Comparison of ENCODE assay signal across 10 cellular contexts in genomic region chr19:58325623-58326022, GRCh38. TPM values are rescaled to one million over a fixed set of nuclear protein-coding genes. Genes with fewer than 3 reads are reported as not detected.
A peak's percentile ranks its signal among the peaks of the same experiment; 100 is the strongest.
DNase-seq lines count a peak whose midpoint lies in the region; ATAC-seq, FAIRE-seq and TF ChIP-seq lines count a peak whose summit lies in the region.
"Had no signal": no experiment of that assay in that cellular context is flagged by ENCODE, and none has a peak within 500 bp of the region (broad histone marks: within the 10 kb centered on the region; RNA-seq: fewer than 3 reads in every experiment).

No MANE protein-coding gene starts in this region.

- RAD21 ChIA-PET in HCT116 (lab: Charles Lee; ENCODE audit: low non-redundant PET in 1 of 2, low total read pairs in 2 of 2, uncharacterized antibody in 2 of 2, unreplicated experiment in 2 of 2) = no interaction called here

- H3K27ac ChIP-seq in AG04450 (ENCODE audit: low read depth, low read length) = no peak overlapping the region
- H3K27ac ChIP-seq in HCT116 (ENCODE audit: low read depth, low read length) = no peak overlapping the region
- no peak overlapping the region for H3K27ac ChIP-seq in SK-N-MC
- H3K27ac ChIP-seq in iPS-20b (ENCODE audit: low read length) = no peak overlapping the region

- no peak for FAIRE-seq in urothelium cell line (lab: Jason Lieb, UNC)

- TF ChIP-seq CTCF in AG04450 (IDR thresholded peaks at IDR 0.05; ENCODE audit: low read depth, low read length) = no peak
- no peak for TF ChIP-seq CTCF in HCT116 (IDR thresholded peaks at IDR 0.05 in 2 of 3, conservative IDR thresholded peaks at IDR 0.05 in 1 of 3; ENCODE audit: borderline replicate concordance in 1 of 3, insufficient read depth in 1 of 3, low read depth in 2 of 3, low read length in 2 of 3)

- no peaks in the 10 kb centered on the region for H3K4me1 Mint-ChIP-seq in activated naive CD4-positive, alpha-beta T cell treated with anti-CD3 and anti-CD28 coated beads for 36 hours (ENCODE audit: low read depth)

- H3K27me3 ChIP-seq in AG04450 (ENCODE audit: control insufficient read depth, insufficient read depth, low read length) (no peaks in the 10 kb centered on the region), HCT116 (ENCODE audit: insufficient read depth, low read length) (no peaks in the 10 kb centered on the region), iPS-20b (ENCODE audit: insufficient read depth, low read length) (no peaks in the 10 kb centered on the region)

- BruUV-seq in HCT116 (replicated peaks; lab: Mats Ljungman, UMichigan) = no TSS peak

- TF ChIP-seq RAD21 in HCT116 (IDR thresholded peaks at IDR 0.05; ENCODE audit: low read depth) = no peak

- H3K9me3 ChIP-seq in AG04450 (ENCODE audit: control insufficient read depth, insufficient read depth, low read length) (no peaks in the 10 kb centered on the region; the same call in 1 of the 2 replicates), HCT116 (ENCODE audit: control insufficient read depth in 1 of 2, insufficient read depth in 1 of 2, low read depth in 1 of 2, low read length in 2 of 2) (no peaks in the 10 kb centered on the region), SK-N-MC (ENCODE audit: low read depth, low read length) (no peaks in the 10 kb centered on the region), iPS-20b (ENCODE audit: insufficient read depth, low read depth, low read length) (no peaks in the 10 kb centered on the region)

- no peaks in the 10 kb centered on the region for H3K9me3 Mint-ChIP-seq in activated naive CD4-positive, alpha-beta T cell treated with anti-CD3 and anti-CD28 coated beads for 36 hours

- H3K4me3 ChIP-seq in AG04450 (ENCODE audit: low read depth, low read length) = peak overlapping the region; percentile 96
- H3K4me3 ChIP-seq in HCT116 (replicated peaks in 1 of 2; ENCODE audit: low read depth in 1 of 2, low read length in 2 of 2) = peak overlapping the region; percentile 78 to 91
- H3K4me3 ChIP-seq in SK-N-MC = peak overlapping the region; percentile 99
- H3K4me3 ChIP-seq in iPS-20b (ENCODE audit: low read length) = peak overlapping the region; percentile 93

- peaks cover 33% of the 10 kb centered on the region for H3K79me2 ChIP-seq in HCT116 (ENCODE audit: insufficient read depth, low read length)

- POLR2A ChIA-PET in AG04450 (lab: Yijun Ruan, JAX) (interaction anchor here (0.8 to 1.5 kb wide), 2 partner anchors 21 to 37 kb away, joined by 3 to 7 read pairs; partner anchors contain the start of genes ERVK3-1 and ZNF497), HCT116 (lab: Charles Lee) (interaction anchor here (2.1 kb wide), 1 partner anchor 37 kb away, joined by 9 read pairs; the partner anchor contains the start of gene ZNF497)

- no peaks in the 10 kb centered on the region for H3K36me3 ChIP-seq in HCT116 (ENCODE audit: control insufficient read depth in 1 of 2, insufficient read depth in 2 of 2, low read length in 2 of 2)
- H3K36me3 ChIP-seq in SK-N-MC (ENCODE audit: insufficient read depth, low read length) = no peaks in the 10 kb centered on the region
- no peaks in the 10 kb centered on the region for H3K36me3 ChIP-seq in iPS-20b (ENCODE audit: insufficient read depth, low read depth, low read length)

- H4K20me1 ChIP-seq in HCT116 (ENCODE audit: insufficient read depth) = no peaks in the 10 kb centered on the region

- H3K4me3 Mint-ChIP-seq in activated naive CD4-positive, alpha-beta T cell treated with anti-CD3 and anti-CD28 coated beads for 36 hours = no peak overlapping the region

- peak overlapping the region; percentile 72; the same call in 1 of the 2 replicates for H3K9ac ChIP-seq in HCT116 (ENCODE audit: low read length)
- peak overlapping the region; percentile 85 for H3K9ac ChIP-seq in SK-N-MC (ENCODE audit: insufficient read length)
- H3K9ac ChIP-seq in iPS-20b (ENCODE audit: low read depth, low read length) = peak overlapping the region; percentile 91; the same call in 1 of the 2 replicates

- intact Hi-C loops in HCT116 (cut with micrococcal nuclease) = loop anchor here (1.0 to 5.0 kb wide), 3 partner anchors 20 to 192 kb away; partner anchors contain the start of genes ERVK3-1, ZBTB45 and ZNF584
- intact Hi-C loops in activated naive CD4-positive, alpha-beta T cell treated with anti-CD3 and anti-CD28 coated beads for 36 hours (cut with micrococcal nuclease) = loop anchor here (1.0 to 5.0 kb wide), 11 partner anchors 20 to 219 kb away; partner anchors contain the start of genes ERVK3-1, TRIM28, ZBTB45 and ZNF132

- H3K27ac Mint-ChIP-seq in activated naive CD4-positive, alpha-beta T cell treated with anti-CD3 and anti-CD28 coated beads for 36 hours = no peak overlapping the region

- no peak for DNase-seq in AG04450 (ENCODE audit: low read depth, low spot score)
- no peak for DNase-seq in HCT116 (ENCODE audit: low read depth, low spot score)
- DNase-seq in SK-N-MC (ENCODE audit: low read depth, low spot score) = no peak
- DNase-seq in urothelium cell line (ENCODE audit: low spot score) = no peak
- DNase-seq in activated naive CD4-positive, alpha-beta T cell treated with anti-CD3 and anti-CD28 coated beads for 36 hours = no peak
- DNase-seq in UCSD-AML1 (lab: John Stamatoyannopoulos, UW; ENCODE audit: unreplicated experiment) = no peak
- no peak for DNase-seq in NOMO-1 treated with dmso at 0.1 percent for 144 hours (lab: John Stamatoyannopoulos, UW; ENCODE audit: unreplicated experiment)
- DNase-seq: effector CD8-positive, alpha-beta T cell; NK-92 treated with Interleukin-12 subunit alpha and Interleukin-12 subunit beta, amount 100 ng/mL, for 24 hours had no signal

- peak overlapping the region; percentile 90 for H3K4me2 ChIP-seq in HCT116 (ENCODE audit: low read length)

- TF ChIP-seq POLR2A in HCT116 (IDR thresholded peaks at IDR 0.05; ENCODE audit: borderline replicate concordance, extremely low read depth, insufficient read depth, insufficient read length) = no peak

- H3K9me2 ChIP-seq in HCT116 (ENCODE audit: insufficient read depth) = no peaks in the 10 kb centered on the region

- CTCF ChIA-PET in AG04450 (lab: Charles Lee) (no interaction called here), HCT116 (lab: Charles Lee) (no interaction called here)
- CTCF ChIA-PET in activated naive CD4-positive, alpha-beta T cell treated with anti-CD3 and anti-CD28 coated beads for 36 hours (lab: Charles Lee) = no interaction called here

- H3K4me1 ChIP-seq in HCT116 (ENCODE audit: control insufficient read depth in 1 of 2, insufficient read depth in 2 of 2, low read length in 2 of 2) = peaks cover 10 to 22% of the 10 kb centered on the region in 2 experiments
- no peaks in the 10 kb centered on the region; the same call in 1 of the 2 replicates for H3K4me1 ChIP-seq in iPS-20b (ENCODE audit: insufficient read depth, low read length)

- H3K36me3 Mint-ChIP-seq in activated naive CD4-positive, alpha-beta T cell treated with anti-CD3 and anti-CD28 coated beads for 36 hours (ENCODE audit: low read depth) = peaks cover 1% of the 10 kb centered on the region

- no peaks in the 10 kb centered on the region for H3K27me3 Mint-ChIP-seq in activated naive CD4-positive, alpha-beta T cell treated with anti-CD3 and anti-CD28 coated beads for 36 hours (ENCODE audit: low read depth)

- ATAC-seq in HCT116 = no peak

- H2AFZ ChIP-seq in HCT116 (ENCODE audit: low read depth, low read length, poor library complexity, severe bottlenecking) = no peak overlapping the region

TF ChIP-seq in HCT116, 20 proteins besides CTCF, POLR2A, EP300 and RAD21 (continues in another document):
- no peak for TF ChIP-seq ZNF274 (IDR thresholded peaks at IDR 0.05; ENCODE audit: low read depth, low read length)
- no peak for TF ChIP-seq SP1 (IDR thresholded peaks at IDR 0.05; ENCODE audit: low read depth)
- no peak for TF ChIP-seq EZH2 (IDR thresholded peaks at IDR 0.05)
- TF ChIP-seq, protein P1, sequence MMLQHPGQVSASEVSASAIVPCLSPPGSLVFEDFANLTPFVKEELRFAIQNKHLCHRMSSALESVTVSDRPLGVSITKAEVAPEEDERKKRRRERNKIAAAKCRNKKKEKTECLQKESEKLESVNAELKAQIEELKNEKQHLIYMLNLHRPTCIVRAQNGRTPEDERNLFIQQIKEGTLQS (IDR thresholded peaks at IDR 0.05) = no peak

RNA-seq across cellular contexts. Expression of gene ZSCAN22, which starts 1.2 kb away (rescaled TPM):
- polyA plus RNA-seq in AG04450 (2011; rRNA removed) = 2.6 and 2.7 TPM in 2 replicates
- polyA minus RNA-seq in AG04450 (2011; rRNA and poly(A)+ RNA removed) = 4.8 and 5.5 TPM in 2 replicates
- 4.6 TPM for total RNA-seq in HCT116 (2021; ENCODE audit: unreplicated experiment)
- 2.4 and 2.9 TPM in 2 replicates for polyA plus RNA-seq in HCT116 (2012)
- 1 to 10 TPM; 1.2 to 1.3 TPM for total RNA-seq in activated naive CD4-positive, alpha-beta T cell treated with anti-CD3 and anti-CD28 coated beads for 36 hours

RNA-seq across cellular contexts. Expression of gene ERVK3-1, which starts 20.4 kb away (rescaled TPM):
- polyA plus RNA-seq in AG04450 (2011; rRNA removed) = 41.9 and 44.5 TPM in 2 replicates
- polyA minus RNA-seq in AG04450 (2011; rRNA and poly(A)+ RNA removed) = 21.7 and 24.7 TPM in 2 replicates
- 28.1 TPM for total RNA-seq in HCT116 (2021; ENCODE audit: unreplicated experiment)
- polyA plus RNA-seq in HCT116 (2012) = 26.7 and 29.6 TPM in 2 replicates
- total RNA-seq in activated naive CD4-positive, alpha-beta T cell treated with anti-CD3 and anti-CD28 coated beads for 36 hours = 10 to 100 TPM; 24.5 to 27.7 TPM

RNA-seq across cellular contexts. Expression of gene A1BG, which starts 27.7 kb away (rescaled TPM):
- 7.5 and 13.2 TPM in 2 replicates for polyA plus RNA-seq in AG04450 (2011; rRNA removed)
- 1.1 and 1.2 TPM in 2 replicates for polyA minus RNA-seq in AG04450 (2011; rRNA and poly(A)+ RNA removed)
- 1.2 TPM for total RNA-seq in HCT116 (2021; ENCODE audit: unreplicated experiment)
- 0.25 and 0.62 TPM in 2 replicates for polyA plus RNA-seq in HCT116 (2012)
- 1 to 10 TPM; 6.1 to 7.4 TPM for total RNA-seq in activated naive CD4-positive, alpha-beta T cell treated with anti-CD3 and anti-CD28 coated beads for 36 hours

RNA-seq across cellular contexts. Expression of gene ZNF497, which starts 36.9 kb away (rescaled TPM):
- 0.06 TPM in 2 replicates for polyA plus RNA-seq in AG04450 (2011; rRNA removed)
- polyA minus RNA-seq in AG04450 (2011; rRNA and poly(A)+ RNA removed) = 0.13 and 0.18 TPM in 2 replicates
- total RNA-seq in HCT116 (2021; ENCODE audit: unreplicated experiment) = 5.1 TPM
- polyA plus RNA-seq in HCT116 (2012) = 2.1 and 2.2 TPM in 2 replicates
- under 1 TPM; 0.40 to 0.41 TPM for total RNA-seq in activated naive CD4-positive, alpha-beta T cell treated with anti-CD3 and anti-CD28 coated beads for 36 hours

RNA-seq across cellular contexts. Expression of gene ZNF8, which starts 46.9 kb away (rescaled TPM):
- polyA plus RNA-seq in AG04450 (2011; rRNA removed) = 3.2 and 3.5 TPM in 2 replicates
- polyA minus RNA-seq in AG04450 (2011; rRNA and poly(A)+ RNA removed) = 12.8 and 13.0 TPM in 2 replicates
- total RNA-seq in HCT116 (2021; ENCODE audit: unreplicated experiment) = 6.4 TPM
- 2.6 and 3.4 TPM in 2 replicates for polyA plus RNA-seq in HCT116 (2012)
- 1 to 10 TPM; 3.2 to 3.6 TPM for total RNA-seq in activated naive CD4-positive, alpha-beta T cell treated with anti-CD3 and anti-CD28 coated beads for 36 hours
